1 cellular context compared by ENCODE assay signal in genomic region chr14:56172074-56172473, GRCh38.
TF ChIP-seq lines count a peak whose summit lies in the region.

No MANE protein-coding gene starts in this region.

TF ChIP-seq in K562, 482 proteins besides CTCF, POLR2A, EP300 and RAD21 (continued from another document):
- TF ChIP-seq C11orf30 (IDR thresholded peaks at IDR 0.05; ENCODE audit: low read depth) (no peak), ID3 (CRISPR knock-in tag; IDR thresholded peaks at IDR 0.05) (no peak), ID3 (tag; IDR thresholded peaks at IDR 0.05) (no peak), GTF2E2 (tag; IDR thresholded peaks at IDR 0.05) (no peak), ZFPM2 (CRISPR knock-in tag; IDR thresholded peaks at IDR 0.05) (no peak), CGGBP1 (CRISPR knock-in tag; IDR thresholded peaks at IDR 0.05) (no peak)
